ENCODE assay signal across 9 cellular contexts in the genomic region with DNA sequence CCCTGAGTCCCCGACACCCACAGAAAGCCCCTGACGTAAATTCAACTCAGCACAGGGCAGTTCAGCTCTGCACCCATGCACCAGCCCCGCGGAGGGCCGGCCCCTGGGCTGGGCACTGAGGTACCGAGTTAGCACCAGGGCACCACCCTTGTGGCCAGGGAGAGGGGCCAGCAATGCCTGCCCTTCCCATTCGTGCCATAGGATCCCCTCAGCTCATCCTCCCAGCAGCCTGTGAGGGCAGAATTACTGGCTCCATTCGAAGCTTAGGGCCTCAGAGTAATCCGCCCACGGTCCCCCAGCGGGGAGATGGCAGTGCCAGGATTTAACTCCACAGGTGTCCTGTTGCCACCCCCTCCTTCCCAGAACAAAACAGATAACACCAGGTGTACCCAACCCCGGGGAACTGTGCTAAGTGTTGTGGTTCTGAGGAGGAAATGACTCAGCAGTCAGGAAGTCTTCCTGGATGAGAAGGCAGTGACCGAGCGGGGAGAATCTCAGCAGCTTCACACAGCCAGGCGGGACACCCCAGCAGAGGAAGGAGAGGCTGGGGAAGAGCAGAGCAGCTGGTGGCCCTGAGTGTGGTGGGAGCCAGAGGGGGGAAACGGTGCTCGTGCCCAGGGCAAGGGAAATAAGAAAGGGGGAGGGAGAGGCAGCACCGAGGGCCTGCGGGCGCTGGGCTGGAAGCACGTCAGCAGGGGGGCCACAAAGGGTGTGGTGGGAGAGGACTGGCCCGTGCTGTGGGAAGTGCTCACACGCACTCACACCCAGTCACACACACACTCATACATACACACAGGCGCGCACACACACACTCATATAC. TPM values are rescaled to one million over a fixed set of nuclear protein-coding genes. Genes with fewer than 3 reads are reported as not detected.
DNase-seq lines count a peak whose midpoint lies in the region; ATAC-seq and FAIRE-seq lines count a peak whose summit lies in the region.
"Had no signal": no experiment of that assay in that cellular context is flagged by ENCODE, and none has a peak within 500 bp of the region (broad histone marks: within the 10 kb centered on the region; RNA-seq: fewer than 3 reads in every experiment).

No MANE protein-coding gene starts in this region.

- H3K27ac ChIP-seq in esophagus (ENCODE audit: low read depth in 2 of 2, low read length in 1 of 2) = peak overlapping the region; percentile 36 to 72

- WGBS in esophagus, 2 donors = 22% methylated on average over 23 to 25 of the region's 25 CpGs

- H3K9me3 Mint-ChIP-seq in activated CD4-positive, alpha-beta T cell treated with anti-CD3 and anti-CD28 coated beads, Interleukin-2, amount 10 ng/mL, durations not matched to agents 7 days and 5 days = peaks cover 8% of the 10 kb centered on the region
- peaks cover 0 to 4% (median 0%) of the 10 kb centered on the region in 9 donors for H3K9me3 Mint-ChIP-seq in naive thymus-derived CD8-positive, alpha-beta T cell
- H3K9me3 Mint-ChIP-seq: dendritic cell treated with granulocyte-macrophage colony-stimulating factor and Interleukin-4, amounts not matched to agents 40 ng/mL and 50 ng/mL, for 4 days had no signal

- H3K4me1 ChIP-seq in esophagus (ENCODE audit: control insufficient read depth in 2 of 2, insufficient read depth in 2 of 2, low read length in 1 of 2) = peaks cover 5 to 20% of the 10 kb centered on the region in 2 donors

- DNase-seq in GM18507 (ENCODE audit: extremely low spot score, insufficient read length, low read depth) (peak; percentile 39), NCI-H146 treated with DMSO at 0.1 percent for 48 hours (lab: John Stamatoyannopoulos, UW; ENCODE audit: unreplicated experiment) (peak; percentile 46), urothelium cell line (ENCODE audit: low spot score) (peak; percentile 92), HUDEP-2 (lab: John Stamatoyannopoulos, UW; ENCODE audit: unreplicated experiment in 76 of 76) (no peak)
- DNase-seq in activated CD4-positive, alpha-beta T cell treated with anti-CD3 and anti-CD28 coated beads, Interleukin-2, amount 10 ng/mL, durations not matched to agents 7 days and 5 days = peak; percentile 59
- DNase-seq in naive thymus-derived CD8-positive, alpha-beta T cell = peak in 5 of 10 donors; percentile 2 to 58 (median 13)

- H3K36me3 Mint-ChIP-seq in activated CD4-positive, alpha-beta T cell treated with anti-CD3 and anti-CD28 coated beads, Interleukin-2, amount 10 ng/mL, durations not matched to agents 7 days and 5 days (ENCODE audit: low read depth) = peaks cover 2% of the 10 kb centered on the region
- H3K36me3 Mint-ChIP-seq in naive thymus-derived CD8-positive, alpha-beta T cell = peaks cover 0 to 4% (median 0%) of the 10 kb centered on the region in 3 donors

- H3K27me3 Mint-ChIP-seq in activated CD4-positive, alpha-beta T cell treated with anti-CD3 and anti-CD28 coated beads, Interleukin-2, amount 10 ng/mL, durations not matched to agents 7 days and 5 days = peaks cover 19% of the 10 kb centered on the region
- H3K27me3 Mint-ChIP-seq in naive thymus-derived CD8-positive, alpha-beta T cell = peaks cover 7 to 28% (median 21%) of the 10 kb centered on the region in 5 donors

- FAIRE-seq in GM18507 (lab: Jason Lieb, UNC) = no peak
- no peak for FAIRE-seq in urothelium cell line (lab: Jason Lieb, UNC)

- no peaks in the 10 kb centered on the region for H3K27me3 ChIP-seq in esophagus (ENCODE audit: control insufficient read depth in 1 of 2, insufficient read depth in 2 of 2, low read length in 2 of 2)

- ATAC-seq in HG02798 (IDR thresholded peaks at IDR 0.05; ENCODE audit: poor library complexity, unreplicated experiment) = peak; percentile 66
- peak; percentile 46 to 73 for ATAC-seq in naive thymus-derived CD8-positive, alpha-beta T cell

- no peak overlapping the region for H3K27ac Mint-ChIP-seq in activated CD4-positive, alpha-beta T cell treated with anti-CD3 and anti-CD28 coated beads, Interleukin-2, amount 10 ng/mL, durations not matched to agents 7 days and 5 days
- peak overlapping the region in 2 of 10 donors; percentile 7 to 60 for H3K27ac Mint-ChIP-seq in naive thymus-derived CD8-positive, alpha-beta T cell

- H3K4me3 Mint-ChIP-seq in activated CD4-positive, alpha-beta T cell treated with anti-CD3 and anti-CD28 coated beads, Interleukin-2, amount 10 ng/mL, durations not matched to agents 7 days and 5 days = no peak overlapping the region
- peak overlapping the region in 2 of 10 donors; percentile 8 to 26 for H3K4me3 Mint-ChIP-seq in naive thymus-derived CD8-positive, alpha-beta T cell

- POLR2A ChIA-PET in activated CD4-positive, alpha-beta T cell treated with anti-CD3 and anti-CD28 coated beads, Interleukin-2, amount 10 ng/mL, durations not matched to agents 7 days and 5 days (lab: Charles Lee) = no interaction called here
- POLR2A ChIA-PET in naive thymus-derived CD8-positive, alpha-beta T cell (lab: Charles Lee) = no interaction called here

- H3K36me3 ChIP-seq in esophagus (ENCODE audit: control insufficient read depth in 2 of 2, insufficient read depth in 2 of 2, low read length in 1 of 2) = no peaks in the 10 kb centered on the region

- H3K9me3 ChIP-seq in esophagus (ENCODE audit: control insufficient read depth in 2 of 2, insufficient read depth in 1 of 2, low read depth in 1 of 2, low read length in 1 of 2) = no peaks in the 10 kb centered on the region

- no peak overlapping the region for H3K4me3 ChIP-seq in esophagus (ENCODE audit: low read depth in 1 of 2, low read length in 2 of 2)

- peaks cover 29% of the 10 kb centered on the region for H3K4me1 Mint-ChIP-seq in activated CD4-positive, alpha-beta T cell treated with anti-CD3 and anti-CD28 coated beads, Interleukin-2, amount 10 ng/mL, durations not matched to agents 7 days and 5 days
- peaks cover 0 to 22% (median 2%) of the 10 kb centered on the region in 4 donors for H3K4me1 Mint-ChIP-seq in naive thymus-derived CD8-positive, alpha-beta T cell

- CTCF ChIA-PET in activated CD4-positive, alpha-beta T cell treated with anti-CD3 and anti-CD28 coated beads, Interleukin-2, amount 10 ng/mL, durations not matched to agents 7 days and 5 days (lab: Charles Lee) = interaction anchor here (1.3 kb wide), 1 partner anchor 17 kb away, joined by 3 read pairs; no protein-coding TSS in a partner anchor

RNA-seq across cellular contexts. Expression of gene CHST15, which starts 59.6 kb away (rescaled TPM):
- total RNA-seq in activated CD4-positive, alpha-beta T cell treated with anti-CD3 and anti-CD28 coated beads, Interleukin-2, amount 10 ng/mL, durations not matched to agents 7 days and 5 days = not detected
- 1 to 10 TPM; 1.4 to 3.7 TPM for polyA plus RNA-seq in esophagus
- total RNA-seq in naive thymus-derived CD8-positive, alpha-beta T cell = 1 to 10 TPM; 2.0 to 2.4 TPM
- under 1 TPM in 2 of 3 donors, not detected in 1; 0.05 to 0.14 TPM for polyA plus RNA-seq in naive thymus-derived CD8-positive, alpha-beta T cell

Comparison
In these comparisons a context has a peak if more than half of its experiments do, and no peak if none do; other contexts are left out.
1. DNase-seq: peak in GM18507 (single experiment), NCI-H146 treated with DMSO at 0.1 percent for 48 hours (single experiment), activated CD4-positive, alpha-beta T cell treated with anti-CD3 and anti-CD28 coated beads, Interleukin-2, amount 10 ng/mL, durations not matched to agents 7 days and 5 days (single experiment) and urothelium cell line (single experiment); none in HUDEP-2 (0 of 76).